34 cellular contexts compared by ENCODE assay signal in the genomic region with DNA sequence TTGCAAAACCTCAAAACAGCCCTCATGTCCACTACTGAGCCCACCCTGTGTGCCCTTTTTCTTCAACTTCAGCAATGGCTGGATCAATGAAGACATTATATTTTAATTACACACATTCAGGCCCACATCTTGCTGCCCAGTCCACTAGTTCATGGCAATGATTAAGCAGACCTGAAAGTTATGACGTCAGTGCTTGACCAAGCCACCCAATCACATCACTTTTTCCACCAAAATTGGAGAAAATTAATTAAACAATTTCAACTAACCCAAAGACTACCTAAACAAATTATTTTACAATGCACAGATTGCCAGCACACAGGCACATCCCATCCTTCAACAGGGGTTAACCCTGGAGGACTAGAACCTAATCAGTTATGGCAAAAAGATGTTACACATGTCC.
"Had no signal": no experiment of that assay in that cellular context is flagged by ENCODE, and none has a peak within 500 bp of the region (broad histone marks: within the 10 kb centered on the region; RNA-seq: fewer than 3 reads in every experiment).

No MANE protein-coding gene starts in this region.

- H3K36me3 ChIP-seq: MG63 had no signal

- DNase-seq: Karpas-422, Kasumi-1, MG63, MM.1S, MV-4-11, NCI-H1048, NCI-H1092, NCI-H1092 treated with DMSO at 0.1 percent for 48 hours, NCI-H1105, NCI-H1105 treated with DMSO at 0.1 percent for 48 hours, NCI-H1417, NCI-H1417 treated with DMSO at 0.1 percent for 48 hours, NCI-H1436, NCI-H1436 treated with DMSO at 0.1 percent for 48 hours, NCI-H146, NCI-H1694, NCI-H1694 treated with DMSO at 0.1 percent for 48 hours, NCI-H187, NCI-H187 treated with DMSO at 0.1 percent for 48 hours, NCI-H1930, NCI-H2029, NCI-H2029 treated with DMSO at 0.1 percent for 48 hours, NCI-H2081, NCI-H2081 treated with DMSO at 0.1 percent for 48 hours, NCI-H2107, NCI-H2171, NCI-H2171 treated with DMSO at 0.1 percent for 48 hours, NCI-H2227 treated with DMSO at 0.1 percent for 48 hours, NCI-H226, NCI-H345, NCI-H446, NCI-H446 treated with DMSO at 0.1 percent for 48 hours, NCI-H510A, NCI-H510A treated with DMSO at 0.1 percent for 48 hours had no signal

- H3K9me3 ChIP-seq: MG63 had no signal

- H3K4me3 ChIP-seq: MG63 had no signal

- H3K27me3 ChIP-seq: MG63 had no signal
